ENCODE assay signal across 9 cellular contexts in genomic region chr3:196055683-196056270, GRCh38. TPM values are rescaled to one million over a fixed set of nuclear protein-coding genes. Genes with fewer than 3 reads are reported as not detected.
DNase-seq lines count a peak whose midpoint lies in the region; ATAC-seq and TF ChIP-seq lines count a peak whose summit lies in the region.
"Had no signal": no experiment of that assay in that cellular context is flagged by ENCODE, and none has a peak within 500 bp of the region (broad histone marks: within the 10 kb centered on the region; RNA-seq: fewer than 3 reads in every experiment).

No MANE protein-coding gene starts in this region.

- CTCF ChIA-PET in activated CD4-positive, alpha-beta T cell treated with anti-CD3 and anti-CD28 coated beads, Interleukin-2, amount 10 ng/mL, durations not matched to agents 7 days and 5 days (lab: Charles Lee): interaction anchor here (0.6 to 1.3 kb wide), 3 partner anchors 17 to 584 kb away, joined by 3 to 4 read pairs (median 3); no protein-coding TSS in a partner anchor

- H3K9me3 ChIP-seq in SJCRH30 (replicated peaks): no peaks in the 10 kb centered on the region

- no peak overlapping the region for H3K27ac Mint-ChIP-seq in activated CD4-positive, alpha-beta T cell treated with anti-CD3 and anti-CD28 coated beads, Interleukin-2, amount 10 ng/mL, durations not matched to agents 7 days and 5 days

- no peaks in the 10 kb centered on the region for H3K27me3 ChIP-seq in SJCRH30

- H3K4me3 ChIP-seq in cardiac fibroblast (replicated peaks in 1 of 2; ENCODE audit: low read depth in 2 of 2, low read length in 2 of 2) (no peak overlapping the region), SJCRH30 (no peak overlapping the region)

- H3K36me3 ChIP-seq in SJCRH30: peaks cover 72% of the 10 kb centered on the region

- no peaks in the 10 kb centered on the region for H3K4me1 ChIP-seq in SJCRH30

- no peaks in the 10 kb centered on the region for H3K27me3 Mint-ChIP-seq in activated CD4-positive, alpha-beta T cell treated with anti-CD3 and anti-CD28 coated beads, Interleukin-2, amount 10 ng/mL, durations not matched to agents 7 days and 5 days

- DNase-seq in H4 (ENCODE audit: low spot score) (peak; percentile 25), NCI-H460 (ENCODE audit: extremely low read depth, low read depth) (peak; percentile 9), cardiac fibroblast (ENCODE audit: low read depth in 2 of 2) (peak; percentile 5 to 16), omental fat pad (ENCODE audit: low spot score) (no peak), NCI-H128 (lab: John Stamatoyannopoulos, UW; ENCODE audit: unreplicated experiment) (no peak), SJCRH30 (no peak)
- DNase-seq in activated CD4-positive, alpha-beta T cell treated with anti-CD3 and anti-CD28 coated beads, Interleukin-2, amount 10 ng/mL, durations not matched to agents 7 days and 5 days: no peak
- DNase-seq: midbrain, NCI-H526 had no signal

- H3K36me3 Mint-ChIP-seq in activated CD4-positive, alpha-beta T cell treated with anti-CD3 and anti-CD28 coated beads, Interleukin-2, amount 10 ng/mL, durations not matched to agents 7 days and 5 days (ENCODE audit: low read depth): peaks cover 68% of the 10 kb centered on the region

- no peak overlapping the region for H3K4me3 Mint-ChIP-seq in activated CD4-positive, alpha-beta T cell treated with anti-CD3 and anti-CD28 coated beads, Interleukin-2, amount 10 ng/mL, durations not matched to agents 7 days and 5 days

- no peak overlapping the region for H3K27ac ChIP-seq in SJCRH30

- TF ChIP-seq CTCF in cardiac fibroblast (IDR thresholded peaks at IDR 0.05; ENCODE audit: low read depth, low read length): no peak
- TF ChIP-seq CTCF in omental fat pad (IDR thresholded peaks at IDR 0.05): no peak

- H3K9me3 Mint-ChIP-seq in activated CD4-positive, alpha-beta T cell treated with anti-CD3 and anti-CD28 coated beads, Interleukin-2, amount 10 ng/mL, durations not matched to agents 7 days and 5 days: no peaks in the 10 kb centered on the region

- peak; percentile 44 for ATAC-seq in omental fat pad (ENCODE audit: low FRiP score)

- POLR2A ChIA-PET in activated CD4-positive, alpha-beta T cell treated with anti-CD3 and anti-CD28 coated beads, Interleukin-2, amount 10 ng/mL, durations not matched to agents 7 days and 5 days (lab: Charles Lee): interaction anchor here (0.6 kb wide), 1 partner anchor 219 kb away, joined by 5 read pairs; no protein-coding TSS in a partner anchor

- no peaks in the 10 kb centered on the region for H3K4me1 Mint-ChIP-seq in activated CD4-positive, alpha-beta T cell treated with anti-CD3 and anti-CD28 coated beads, Interleukin-2, amount 10 ng/mL, durations not matched to agents 7 days and 5 days

RNA-seq across cellular contexts. Expression of gene TFRC, which starts 26.1 kb away (rescaled TPM):
- 260 and 286 TPM in 2 replicates for total RNA-seq in H4 (2014; rRNA removed; shearing (Covaris generic))
- 183 and 193 TPM in 2 replicates for total RNA-seq in NCI-H460 (2014; rRNA removed; shearing (Covaris generic))
- polyA plus RNA-seq in NCI-H460 (2014; cell fraction: nucleus; rRNA removed): 224 and 327 TPM in 2 replicates
- total RNA-seq in omental fat pad: 100 to 1,000 TPM; 144 to 333 (median 242) TPM
- total RNA-seq in activated CD4-positive, alpha-beta T cell treated with anti-CD3 and anti-CD28 coated beads, Interleukin-2, amount 10 ng/mL, durations not matched to agents 7 days and 5 days: 100 to 1,000 TPM; 234 to 239 TPM
- 259 and 267 TPM in 2 replicates for total RNA-seq in SJCRH30 (2014; rRNA removed; shearing (Covaris generic))

Comparison
In these comparisons a context has a peak if more than half of its experiments do, and no peak if none do; other contexts are left out.
1. DNase-seq: peak in H4 (single experiment), NCI-H460 (single experiment) and cardiac fibroblast (2 of 2); none in omental fat pad (single experiment), NCI-H128 (single experiment), activated CD4-positive, alpha-beta T cell treated with anti-CD3 and anti-CD28 coated beads, Interleukin-2, amount 10 ng/mL, durations not matched to agents 7 days and 5 days (single experiment) and SJCRH30 (0 of 2).